In the genomic region with DNA sequence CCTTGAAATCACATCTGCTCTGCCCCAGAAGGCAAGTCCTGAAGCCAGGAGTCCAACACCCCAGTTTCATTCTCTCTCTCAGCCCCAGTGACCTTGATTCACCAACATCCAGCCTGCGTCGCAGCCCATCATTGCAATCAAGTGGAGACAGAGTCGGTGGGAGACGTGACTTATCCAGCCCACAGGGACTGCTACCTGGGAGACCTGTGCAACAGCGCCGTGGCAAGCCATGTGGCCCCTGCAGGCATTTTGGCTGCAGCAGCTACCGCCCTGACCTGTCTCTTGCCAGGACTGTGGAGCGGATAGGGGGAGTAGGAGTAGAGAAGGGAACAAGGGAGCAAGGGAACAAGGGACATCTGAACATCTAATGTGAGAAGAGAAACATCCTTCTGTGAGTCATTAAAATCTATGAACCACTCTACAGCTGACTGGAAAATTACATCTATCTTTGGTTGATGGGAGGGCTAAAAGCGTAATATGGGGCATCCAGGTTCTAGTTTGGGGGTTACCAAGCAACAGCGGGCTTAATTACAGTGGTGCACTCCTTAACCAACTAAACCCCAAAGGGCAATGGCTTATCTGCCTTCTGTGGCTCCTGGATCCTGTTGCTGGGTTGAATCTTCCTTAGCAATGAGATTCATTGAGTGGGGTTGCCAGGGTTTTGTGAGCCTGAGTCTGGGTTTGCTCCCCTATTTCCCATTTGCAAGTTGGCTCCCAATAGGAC, we compare ENCODE assay signal across 14 cellular contexts. TPM values are rescaled to one million over a fixed set of nuclear protein-coding genes. Genes with fewer than 3 reads are reported as not detected.
A peak's percentile ranks its signal among the peaks of the same experiment; 100 is the strongest.
DNase-seq lines count a peak whose midpoint lies in the region; ATAC-seq and TF ChIP-seq lines count a peak whose summit lies in the region.
"Had no signal": no experiment of that assay in that cellular context is flagged by ENCODE, and none has a peak within 500 bp of the region (broad histone marks: within the 10 kb centered on the region; RNA-seq: fewer than 3 reads in every experiment).

No MANE protein-coding gene starts in this region.

- TF ChIP-seq CTCF in WTC11 (IDR thresholded peaks at IDR 0.05), result no peak
- no peak for TF ChIP-seq CTCF in transverse colon (IDR thresholded peaks at IDR 0.05)
- no peak for TF ChIP-seq CTCF in GM10266 (IDR thresholded peaks at IDR 0.05; ENCODE audit: control insufficient read depth, insufficient read depth, low read depth, missing control alignments)

- no peaks in the 10 kb centered on the region for H3K27me3 ChIP-seq in transverse colon
- H3K27me3 ChIP-seq: colonic mucosa had no signal

- POLR2A ChIA-PET in activated CD4-positive, alpha-beta T cell treated with anti-CD3 and anti-CD28 coated beads, Interleukin-2, amount 10 ng/mL, durations not matched to agents 7 days and 5 days (lab: Charles Lee), result interaction anchor here (0.6 kb wide), 1 partner anchor 119 kb away, joined by 3 read pairs; no protein-coding TSS in a partner anchor
- POLR2A ChIA-PET in WTC11 (lab: Charles Lee), result no interaction called here

- H3K27ac Mint-ChIP-seq in activated CD4-positive, alpha-beta T cell treated with anti-CD3 and anti-CD28 coated beads, Interleukin-2, amount 10 ng/mL, durations not matched to agents 24 days and 14 days, result peak overlapping the region; percentile 22
- H3K27ac Mint-ChIP-seq in activated CD4-positive, alpha-beta T cell treated with anti-CD3 and anti-CD28 coated beads, Interleukin-2, amount 10 ng/mL, durations not matched to agents 7 days and 5 days, result no peak overlapping the region
- H3K27ac Mint-ChIP-seq in WTC11, result peak overlapping the region; percentile 20; the same call in 1 of the 2 replicates
- H3K27ac Mint-ChIP-seq: activated naive CD8-positive, alpha-beta T cell treated with anti-CD3 and anti-CD28 coated beads, Interleukin-2, amount 50 U/mL, for 24 hours; natural killer cell had no signal

- no peak for DNase-seq in activated CD4-positive, alpha-beta T cell treated with anti-CD3 and anti-CD28 coated beads, Interleukin-2, amount 10 ng/mL, durations not matched to agents 24 days and 14 days
- no peak for DNase-seq in activated CD4-positive, alpha-beta T cell treated with anti-CD3 and anti-CD28 coated beads, Interleukin-2, amount 10 ng/mL, durations not matched to agents 7 days and 5 days
- DNase-seq in WTC11 (ENCODE audit: low spot score) (peak; percentile 71), islet precursor cell (peak; percentile 89), transverse colon (no peak), C1 segment of cervical spinal cord (lab: John Stamatoyannopoulos, UW) (no peak), GM10266 (ENCODE audit: extremely low spot score) (no peak)
- DNase-seq: activated CD8-positive, alpha-beta memory T cell treated with anti-CD3 and anti-CD28 coated beads, Interleukin-2, amount 50 U/mL, for 48 hours; activated naive CD8-positive, alpha-beta T cell treated with anti-CD3 and anti-CD28 coated beads, Interleukin-2, amount 50 U/mL, for 24 hours; DND-41; kidney glomerular epithelial cell; natural killer cell had no signal

- H3K9me3 ChIP-seq in transverse colon, result no peaks in the 10 kb centered on the region
- H3K9me3 ChIP-seq: colonic mucosa had no signal

- intact Hi-C loops in activated CD4-positive, alpha-beta T cell treated with anti-CD3 and anti-CD28 coated beads, Interleukin-2, amount 10 ng/mL, durations not matched to agents 24 days and 14 days (cut with micrococcal nuclease), result no loop called here
- intact Hi-C loops in transverse colon (cut with DNase I; ENCODE audit: low total_unique reads), result no loop called here

- CTCF ChIA-PET in activated CD4-positive, alpha-beta T cell treated with anti-CD3 and anti-CD28 coated beads, Interleukin-2, amount 10 ng/mL, durations not matched to agents 7 days and 5 days (lab: Charles Lee), result no interaction called here
- CTCF ChIA-PET in WTC11 (lab: Charles Lee), result interaction anchor here (0.5 to 1.3 kb wide), 6 partner anchors 12 to 385 kb away, joined by 3 to 9 read pairs (median 6); a partner anchor contains a TSS

- H3K9me3 Mint-ChIP-seq in activated CD4-positive, alpha-beta T cell treated with anti-CD3 and anti-CD28 coated beads, Interleukin-2, amount 10 ng/mL, durations not matched to agents 24 days and 14 days, result no peaks in the 10 kb centered on the region
- no peaks in the 10 kb centered on the region for H3K9me3 Mint-ChIP-seq in activated CD4-positive, alpha-beta T cell treated with anti-CD3 and anti-CD28 coated beads, Interleukin-2, amount 10 ng/mL, durations not matched to agents 7 days and 5 days
- no peaks in the 10 kb centered on the region for H3K9me3 Mint-ChIP-seq in WTC11
- H3K9me3 Mint-ChIP-seq: activated naive CD8-positive, alpha-beta T cell treated with anti-CD3 and anti-CD28 coated beads, Interleukin-2, amount 50 U/mL, for 24 hours; natural killer cell had no signal

- H3K4me3 ChIP-seq in transverse colon, result no peak overlapping the region
- H3K4me3 ChIP-seq: colonic mucosa had no signal

- ATAC-seq in WTC11, result peak; percentile 76
- ATAC-seq in HG02678 (IDR thresholded peaks at IDR 0.05; ENCODE audit: unreplicated experiment), result no peak
- ATAC-seq: activated naive CD8-positive, alpha-beta T cell treated with anti-CD3 and anti-CD28 coated beads, Interleukin-2, amount 50 U/mL, for 24 hours; natural killer cell had no signal

- peaks cover 4% of the 10 kb centered on the region for H3K4me1 Mint-ChIP-seq in activated CD4-positive, alpha-beta T cell treated with anti-CD3 and anti-CD28 coated beads, Interleukin-2, amount 10 ng/mL, durations not matched to agents 24 days and 14 days
- peaks cover 4% of the 10 kb centered on the region for H3K4me1 Mint-ChIP-seq in activated CD4-positive, alpha-beta T cell treated with anti-CD3 and anti-CD28 coated beads, Interleukin-2, amount 10 ng/mL, durations not matched to agents 7 days and 5 days
- peaks cover 37% of the 10 kb centered on the region for H3K4me1 Mint-ChIP-seq in WTC11

- WGBS in transverse colon (ENCODE audit: low coverage in 1 of 2), 2 donors, result 74 to 81% methylated on average over 5 to 10 of the region's 10 CpGs

- H3K36me3 Mint-ChIP-seq in activated CD4-positive, alpha-beta T cell treated with anti-CD3 and anti-CD28 coated beads, Interleukin-2, amount 10 ng/mL, durations not matched to agents 24 days and 14 days (ENCODE audit: low read depth), result no peaks in the 10 kb centered on the region
- H3K36me3 Mint-ChIP-seq in activated CD4-positive, alpha-beta T cell treated with anti-CD3 and anti-CD28 coated beads, Interleukin-2, amount 10 ng/mL, durations not matched to agents 7 days and 5 days (ENCODE audit: low read depth), result no peaks in the 10 kb centered on the region
- no peaks in the 10 kb centered on the region for H3K36me3 Mint-ChIP-seq in WTC11
- H3K36me3 Mint-ChIP-seq: natural killer cell had no signal

- TF ChIP-seq POLR2A in transverse colon (IDR thresholded peaks at IDR 0.05), result no peak

- in situ Hi-C loops in transverse colon (cut with MboI; ENCODE audit: low pct_ligation_motif_present in 1 of 4, low pct_unique_long_range_greater_than_20kb in 1 of 4, low sequenced_read_pairs in 3 of 4), result no loop called here

- no peak for TF ChIP-seq EP300 in transverse colon (IDR thresholded peaks at IDR 0.05; ENCODE audit: low read depth)

- H3K36me3 ChIP-seq in transverse colon, result no peaks in the 10 kb centered on the region
- H3K36me3 ChIP-seq: colonic mucosa had no signal

- peak overlapping the region; percentile 13 to 63 (median 56) for H3K27ac ChIP-seq in transverse colon
- H3K27ac ChIP-seq: colonic mucosa had no signal

- no peak overlapping the region for H3K4me3 Mint-ChIP-seq in activated CD4-positive, alpha-beta T cell treated with anti-CD3 and anti-CD28 coated beads, Interleukin-2, amount 10 ng/mL, durations not matched to agents 24 days and 14 days
- H3K4me3 Mint-ChIP-seq in activated CD4-positive, alpha-beta T cell treated with anti-CD3 and anti-CD28 coated beads, Interleukin-2, amount 10 ng/mL, durations not matched to agents 7 days and 5 days, result no peak overlapping the region
- H3K4me3 Mint-ChIP-seq in WTC11, result no peak overlapping the region; the same call in 1 of the 2 replicates
- H3K4me3 Mint-ChIP-seq: activated naive CD8-positive, alpha-beta T cell treated with anti-CD3 and anti-CD28 coated beads, Interleukin-2, amount 50 U/mL, for 24 hours; natural killer cell had no signal

- peaks cover 0 to 36% (median 26%) of the 10 kb centered on the region in 4 donors for H3K4me1 ChIP-seq in transverse colon

- H3K27me3 Mint-ChIP-seq in activated CD4-positive, alpha-beta T cell treated with anti-CD3 and anti-CD28 coated beads, Interleukin-2, amount 10 ng/mL, durations not matched to agents 24 days and 14 days, result peaks cover 8% of the 10 kb centered on the region
- H3K27me3 Mint-ChIP-seq in activated CD4-positive, alpha-beta T cell treated with anti-CD3 and anti-CD28 coated beads, Interleukin-2, amount 10 ng/mL, durations not matched to agents 7 days and 5 days, result peaks cover 7% of the 10 kb centered on the region
- H3K27me3 Mint-ChIP-seq in WTC11 (ENCODE audit: low read depth), result peaks cover 4% of the 10 kb centered on the region; the same call in 1 of the 2 replicates
- H3K27me3 Mint-ChIP-seq: activated naive CD8-positive, alpha-beta T cell treated with anti-CD3 and anti-CD28 coated beads, Interleukin-2, amount 50 U/mL, for 24 hours had no signal

RNA-seq across cellular contexts. Expression of a gene that starts 2.5 kb away (rescaled TPM):
- not detected in 2 replicates for total RNA-seq in activated CD4-positive, alpha-beta T cell treated with anti-CD3 and anti-CD28 coated beads, Interleukin-2, amount 10 ng/mL, durations not matched to agents 24 days and 14 days
- not detected for total RNA-seq in activated CD4-positive, alpha-beta T cell treated with anti-CD3 and anti-CD28 coated beads, Interleukin-2, amount 10 ng/mL, durations not matched to agents 7 days and 5 days
- total RNA-seq in WTC11 (2021) (not detected in 3 replicates), transverse colon (not detected)
- total RNA-seq: colonic mucosa had no signal

RNA-seq across cellular contexts. Expression of a gene that starts 3.9 kb away (rescaled TPM):
- not detected in 2 replicates for total RNA-seq in activated CD4-positive, alpha-beta T cell treated with anti-CD3 and anti-CD28 coated beads, Interleukin-2, amount 10 ng/mL, durations not matched to agents 24 days and 14 days
- total RNA-seq in activated CD4-positive, alpha-beta T cell treated with anti-CD3 and anti-CD28 coated beads, Interleukin-2, amount 10 ng/mL, durations not matched to agents 7 days and 5 days, result not detected
- total RNA-seq in WTC11 (2021), result 0.21 to 0.35 TPM in 2 of 3 replicates, not detected in the other
- total RNA-seq in transverse colon, result not detected
- total RNA-seq: natural killer cell had no signal

RNA-seq across cellular contexts. Expression of a gene that starts 5.5 kb away (rescaled TPM):
- total RNA-seq in activated CD4-positive, alpha-beta T cell treated with anti-CD3 and anti-CD28 coated beads, Interleukin-2, amount 10 ng/mL, durations not matched to agents 24 days and 14 days, result not detected in 2 replicates
- under 1 TPM; 0.15 to 0.19 TPM for total RNA-seq in activated CD4-positive, alpha-beta T cell treated with anti-CD3 and anti-CD28 coated beads, Interleukin-2, amount 10 ng/mL, durations not matched to agents 7 days and 5 days
- total RNA-seq in WTC11 (2021) (0.09 to 0.11 TPM (median 0.11 TPM) in 3 replicates), transverse colon (under 1 TPM in 1 of 4 donors, not detected in 3; 0.16 TPM)

RNA-seq across cellular contexts. Expression of a gene that starts 11.0 kb away (rescaled TPM):
- total RNA-seq in activated CD4-positive, alpha-beta T cell treated with anti-CD3 and anti-CD28 coated beads, Interleukin-2, amount 10 ng/mL, durations not matched to agents 24 days and 14 days, result not detected in 2 replicates
- total RNA-seq in activated CD4-positive, alpha-beta T cell treated with anti-CD3 and anti-CD28 coated beads, Interleukin-2, amount 10 ng/mL, durations not matched to agents 7 days and 5 days, result not detected
- not detected in 3 replicates for total RNA-seq in WTC11 (2021)
- total RNA-seq in transverse colon, result not detected
- total RNA-seq: colonic mucosa had no signal

RNA-seq across cellular contexts. Expression of a gene that starts 11.4 kb away (rescaled TPM):
- total RNA-seq in activated CD4-positive, alpha-beta T cell treated with anti-CD3 and anti-CD28 coated beads, Interleukin-2, amount 10 ng/mL, durations not matched to agents 24 days and 14 days, result 4.8 and 5.6 TPM in 2 replicates
- 10 to 100 TPM; 13.3 to 15.4 TPM for total RNA-seq in activated CD4-positive, alpha-beta T cell treated with anti-CD3 and anti-CD28 coated beads, Interleukin-2, amount 10 ng/mL, durations not matched to agents 7 days and 5 days
- total RNA-seq in WTC11 (2021), result 62.2 to 67.3 TPM (median 65.8 TPM) in 3 replicates
- 100 to 1,000 TPM in 3 of 4 donors, 10 to 100 TPM in 1; 78.3 to 148 (median 107) TPM for total RNA-seq in transverse colon

Comparison
In these comparisons a context has a peak if more than half of its experiments do, and no peak if none do; other contexts are left out.
1. DNase-seq: peak in WTC11 (single experiment) and islet precursor cell (single experiment); none in activated CD4-positive, alpha-beta T cell treated with anti-CD3 and anti-CD28 coated beads, Interleukin-2, amount 10 ng/mL, durations not matched to agents 24 days and 14 days (single experiment), activated CD4-positive, alpha-beta T cell treated with anti-CD3 and anti-CD28 coated beads, Interleukin-2, amount 10 ng/mL, durations not matched to agents 7 days and 5 days (single experiment), transverse colon (single experiment), C1 segment of cervical spinal cord (0 of 14) and GM10266 (single experiment).